10 cellular contexts compared by ENCODE assay signal in genomic region chr7:105849122-105849855, GRCh38. TPM values are rescaled to one million over a fixed set of nuclear protein-coding genes. Genes with fewer than 3 reads are reported as not detected.
DNase-seq lines count a peak whose midpoint lies in the region; ATAC-seq, FAIRE-seq and TF ChIP-seq lines count a peak whose summit lies in the region.
"Had no signal": no experiment of that assay in that cellular context is flagged by ENCODE, and none has a peak within 500 bp of the region (broad histone marks: within the 10 kb centered on the region; RNA-seq: fewer than 3 reads in every experiment).

No MANE protein-coding gene starts in this region.

- H3K9ac ChIP-seq in astrocyte (ENCODE audit: low read length), result no peak overlapping the region

- TF ChIP-seq POLR2A in stomach (IDR thresholded peaks at IDR 0.05), result no peak

- H3K27me3 Mint-ChIP-seq in astrocyte (ENCODE audit: low read depth, unreplicated experiment), result no peaks in the 10 kb centered on the region

- H3K9me3 ChIP-seq in astrocyte (ENCODE audit: insufficient read depth, low read depth, low read length), result no peaks in the 10 kb centered on the region
- no peaks in the 10 kb centered on the region for H3K9me3 ChIP-seq in stomach
- H3K9me3 ChIP-seq: testis had no signal

- TF ChIP-seq CTCF in astrocyte (IDR thresholded peaks at IDR 0.05; ENCODE audit: insufficient read depth, low read depth, low read length) (no peak), stomach (IDR thresholded peaks at IDR 0.05) (no peak), D721Med (IDR thresholded peaks at IDR 0.05; ENCODE audit: insufficient read depth, missing control alignments) (no peak)

- no peak overlapping the region for H3K4me3 Mint-ChIP-seq in astrocyte (ENCODE audit: unreplicated experiment)

- DNase-seq in ELR (ENCODE audit: low read depth) (peak; percentile 71), T-helper 1 cell (peak in 4 of 5 donors; percentile 17 to 90 (median 22)), astrocyte (ENCODE audit: low read depth) (no peak), stomach (no peak), AG08395 (ENCODE audit: low spot score) (no peak), D721Med (ENCODE audit: insufficient read length, low spot score) (no peak)
- DNase-seq in stimulated activated CD4-positive, alpha-beta T cell treated with anti-CD3 and anti-CD28 coated beads, Interleukin-15, amount 100 ng/mL, for 24 hours, result peak; percentile 82
- DNase-seq: testis had no signal

- H3K4me3 ChIP-seq in astrocyte (ENCODE audit: insufficient read depth, low read depth, low read length) (no peak overlapping the region), stomach (no peak overlapping the region)
- H3K4me3 ChIP-seq: cardiac muscle cell, testis had no signal

- H3K36me3 ChIP-seq in astrocyte (ENCODE audit: insufficient read depth, low read length), result no peaks in the 10 kb centered on the region
- H3K36me3 ChIP-seq in stomach, result no peaks in the 10 kb centered on the region
- H3K36me3 ChIP-seq: cardiac muscle cell had no signal

- H4K20me1 ChIP-seq in astrocyte (ENCODE audit: insufficient read depth, low read length), result peaks cover 39% of the 10 kb centered on the region

- H3K4me1 ChIP-seq in astrocyte (ENCODE audit: insufficient read depth, low read length) (peaks cover 4% of the 10 kb centered on the region), stomach (peaks cover 0 to 36% (median 15%) of the 10 kb centered on the region in 4 donors)
- H3K4me1 ChIP-seq: testis had no signal

- H3K9me3 Mint-ChIP-seq in astrocyte (ENCODE audit: unreplicated experiment), result peaks cover 3% of the 10 kb centered on the region

- H3K27ac Mint-ChIP-seq in astrocyte (ENCODE audit: unreplicated experiment), result peak overlapping the region; percentile 15

- H3K36me3 Mint-ChIP-seq in astrocyte (ENCODE audit: low read depth, unreplicated experiment), result peaks cover 2% of the 10 kb centered on the region

- TF ChIP-seq EP300 in stomach (IDR thresholded peaks at IDR 0.05), result no peak

- H3K27me3 ChIP-seq in astrocyte (ENCODE audit: insufficient read depth, low read length), result no peaks in the 10 kb centered on the region
- H3K27me3 ChIP-seq in stomach, result no peaks in the 10 kb centered on the region
- H3K27me3 ChIP-seq: cardiac muscle cell, testis had no signal

- H3K4me1 Mint-ChIP-seq in astrocyte (ENCODE audit: low read depth, unreplicated experiment), result peaks cover 24% of the 10 kb centered on the region

- 78 to 88% (median 83%) methylated on average over 5 to 6 of the region's 6 CpGs for WGBS in stomach, 5 donors

- intact Hi-C loops in stomach (cut with DNase I; ENCODE audit: low total_unique reads), result no loop called here

- H3K79me2 ChIP-seq in astrocyte (ENCODE audit: insufficient read depth, low read length), result peaks cover 5% of the 10 kb centered on the region

- H3K27ac ChIP-seq in astrocyte (ENCODE audit: low read depth, low read length), result no peak overlapping the region
- H3K27ac ChIP-seq in stomach, result no peak overlapping the region
- H3K27ac ChIP-seq: cardiac muscle cell, testis had no signal

- FAIRE-seq in astrocyte (lab: Jason Lieb, UNC) (no peak), D721Med (lab: Jason Lieb, UNC) (no peak)

- H2AFZ ChIP-seq in astrocyte (ENCODE audit: low read depth, low read length), result no peak overlapping the region

- H3K4me2 ChIP-seq in astrocyte (ENCODE audit: low read length), result peak overlapping the region; percentile 24

- ATAC-seq in GM21825 (IDR thresholded peaks at IDR 0.05; ENCODE audit: unreplicated experiment), result no peak

RNA-seq across cellular contexts. Expression of gene ATXN7L1, which starts 27.1 kb away (rescaled TPM):
- 7.1 and 7.6 TPM in 2 replicates for total RNA-seq in astrocyte
- total RNA-seq in stomach, result 10 to 100 TPM in 4 of 5 donors, 1 to 10 TPM in 1; 5.8 to 92.2 (median 14.8) TPM
- polyA plus RNA-seq in stomach, result 1 to 10 TPM; 3.8 to 5.5 (median 5.2) TPM

Comparison
In these comparisons a context has a peak if more than half of its experiments do, and no peak if none do; other contexts are left out.
1. DNase-seq: peak in ELR (single experiment), T-helper 1 cell (4 of 5) and stimulated activated CD4-positive, alpha-beta T cell treated with anti-CD3 and anti-CD28 coated beads, Interleukin-15, amount 100 ng/mL, for 24 hours (single experiment); none in astrocyte (single experiment), stomach (single experiment), AG08395 (single experiment) and D721Med (single experiment).